Comparison of ENCODE assay signal across 1 cellular context in genomic region chr2:105455488-105455991, GRCh38.
TF ChIP-seq lines count a peak whose summit lies in the region.

No MANE protein-coding gene starts in this region.

TF ChIP-seq in GM23338, 12 proteins besides CTCF, POLR2A, EP300 and RAD21 (continued from another document):
- TF ChIP-seq, protein P1, sequence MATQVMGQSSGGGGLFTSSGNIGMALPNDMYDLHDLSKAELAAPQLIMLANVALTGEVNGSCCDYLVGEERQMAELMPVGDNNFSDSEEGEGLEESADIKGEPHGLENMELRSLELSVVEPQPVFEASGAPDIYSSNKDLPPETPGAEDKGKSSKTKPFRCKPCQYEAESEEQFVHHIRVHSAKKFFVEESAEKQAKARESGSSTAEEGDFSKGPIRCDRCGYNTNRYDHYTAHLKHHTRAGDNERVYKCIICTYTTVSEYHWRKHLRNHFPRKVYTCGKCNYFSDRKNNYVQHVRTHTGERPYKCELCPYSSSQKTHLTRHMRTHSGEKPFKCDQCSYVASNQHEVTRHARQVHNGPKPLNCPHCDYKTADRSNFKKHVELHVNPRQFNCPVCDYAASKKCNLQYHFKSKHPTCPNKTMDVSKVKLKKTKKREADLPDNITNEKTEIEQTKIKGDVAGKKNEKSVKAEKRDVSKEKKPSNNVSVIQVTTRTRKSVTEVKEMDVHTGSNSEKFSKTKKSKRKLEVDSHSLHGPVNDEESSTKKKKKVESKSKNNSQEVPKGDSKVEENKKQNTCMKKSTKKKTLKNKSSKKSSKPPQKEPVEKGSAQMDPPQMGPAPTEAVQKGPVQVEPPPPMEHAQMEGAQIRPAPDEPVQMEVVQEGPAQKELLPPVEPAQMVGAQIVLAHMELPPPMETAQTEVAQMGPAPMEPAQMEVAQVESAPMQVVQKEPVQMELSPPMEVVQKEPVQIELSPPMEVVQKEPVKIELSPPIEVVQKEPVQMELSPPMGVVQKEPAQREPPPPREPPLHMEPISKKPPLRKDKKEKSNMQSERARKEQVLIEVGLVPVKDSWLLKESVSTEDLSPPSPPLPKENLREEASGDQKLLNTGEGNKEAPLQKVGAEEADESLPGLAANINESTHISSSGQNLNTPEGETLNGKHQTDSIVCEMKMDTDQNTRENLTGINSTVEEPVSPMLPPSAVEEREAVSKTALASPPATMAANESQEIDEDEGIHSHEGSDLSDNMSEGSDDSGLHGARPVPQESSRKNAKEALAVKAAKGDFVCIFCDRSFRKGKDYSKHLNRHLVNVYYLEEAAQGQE (IDR thresholded peaks at IDR 0.05; ENCODE audit: unreplicated experiment), result no peak
- TF ChIP-seq EZH2 (IDR thresholded peaks at IDR 0.05; ENCODE audit: low read depth, unreplicated experiment), result no peak
- TF ChIP-seq, protein P2, sequence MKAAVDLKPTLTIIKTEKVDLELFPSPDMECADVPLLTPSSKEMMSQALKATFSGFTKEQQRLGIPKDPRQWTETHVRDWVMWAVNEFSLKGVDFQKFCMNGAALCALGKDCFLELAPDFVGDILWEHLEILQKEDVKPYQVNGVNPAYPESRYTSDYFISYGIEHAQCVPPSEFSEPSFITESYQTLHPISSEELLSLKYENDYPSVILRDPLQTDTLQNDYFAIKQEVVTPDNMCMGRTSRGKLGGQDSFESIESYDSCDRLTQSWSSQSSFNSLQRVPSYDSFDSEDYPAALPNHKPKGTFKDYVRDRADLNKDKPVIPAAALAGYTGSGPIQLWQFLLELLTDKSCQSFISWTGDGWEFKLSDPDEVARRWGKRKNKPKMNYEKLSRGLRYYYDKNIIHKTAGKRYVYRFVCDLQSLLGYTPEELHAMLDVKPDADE (IDR thresholded peaks at IDR 0.05), result no peak
- TF ChIP-seq NANOG (IDR thresholded peaks at IDR 0.05; ENCODE audit: borderline replicate concordance), result no peak
- no peak for TF ChIP-seq EZH2phosphoT487 (IDR thresholded peaks at IDR 0.05; ENCODE audit: unreplicated experiment)
- no peak for TF ChIP-seq JUNB (IDR thresholded peaks at IDR 0.05; ENCODE audit: unreplicated experiment)
TF ChIP-seq in GM23338: peak in this region for 0.
